8 cellular contexts compared by ENCODE assay signal in the genomic region with DNA sequence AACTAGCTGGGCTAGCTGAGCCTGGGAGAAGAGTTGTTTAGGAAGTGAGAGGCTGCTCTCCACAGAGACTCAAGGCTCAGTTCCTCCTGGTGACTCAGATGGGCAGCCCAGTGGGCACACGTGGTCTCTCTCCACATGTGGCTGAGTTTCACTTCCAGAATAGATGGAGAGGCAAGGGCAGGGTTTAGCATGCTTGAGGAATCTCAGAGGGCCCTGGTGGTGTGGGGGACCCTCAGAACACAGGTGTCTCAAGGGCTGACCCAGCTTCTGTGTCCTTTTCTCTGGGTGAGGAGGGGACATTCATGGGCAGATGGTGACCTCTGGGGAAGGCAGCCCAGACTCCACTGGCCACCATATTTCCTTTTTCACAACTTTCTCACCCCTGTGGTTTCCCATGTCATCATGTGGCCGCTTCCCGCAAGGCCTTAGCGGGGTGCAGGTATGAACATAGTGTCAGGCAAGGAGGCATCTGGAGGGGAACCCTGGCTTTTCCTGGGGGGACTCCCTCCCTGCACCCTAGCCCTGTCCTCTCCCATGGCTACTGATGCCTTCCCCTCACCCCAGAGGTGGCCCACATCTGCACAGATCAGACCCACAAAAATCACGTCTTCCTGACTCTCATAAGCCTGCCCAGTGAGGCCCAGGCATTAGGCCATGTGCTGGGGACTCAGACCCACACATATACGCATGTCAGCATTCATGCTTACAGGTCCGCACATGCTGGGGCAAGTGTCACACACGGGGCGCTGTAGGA. TPM values are rescaled to one million over a fixed set of nuclear protein-coding genes. Genes with fewer than 3 reads are reported as not detected.
DNase-seq lines count a peak whose midpoint lies in the region; ATAC-seq and TF ChIP-seq lines count a peak whose summit lies in the region.

No MANE protein-coding gene starts in this region.

- no peaks in the 10 kb centered on the region for H3K27me3 Mint-ChIP-seq in Caco-2 (ENCODE audit: insufficient read depth, unreplicated experiment)

- H3K36me3 ChIP-seq in Caco-2 (ENCODE audit: control insufficient read depth, insufficient read depth, low read length): peaks cover 2% of the 10 kb centered on the region; the same call in 1 of the 2 replicates

- ATAC-seq in GM21390 (IDR thresholded peaks at IDR 0.05; ENCODE audit: unreplicated experiment): peak; percentile 48

- intact Hi-C loops in Caco-2 (cut with micrococcal nuclease; ENCODE audit: unreplicated experiment): no loop called here

- 0 out of 2 replicates have a peak, but pooled peaks cover 6% of the 10 kb centered on the region for H3K4me1 ChIP-seq in Caco-2

- H3K4me3 ChIP-seq in Caco-2 (ENCODE audit: low read depth, low read length): no peak overlapping the region

- H3K27me3 ChIP-seq in Caco-2 (replicated peaks; ENCODE audit: control insufficient read depth, insufficient read depth, low read length): no peaks in the 10 kb centered on the region

- peaks cover 12% of the 10 kb centered on the region for H3K36me3 Mint-ChIP-seq in Caco-2 (ENCODE audit: insufficient read depth, unreplicated experiment)

- H3K27ac Mint-ChIP-seq in Caco-2 (ENCODE audit: unreplicated experiment): no peak overlapping the region

- POLR2A ChIA-PET in Caco-2 (lab: Charles Lee): no interaction called here

- in situ Hi-C loops in KBM-7 (cut with MboI; ENCODE audit: low pct_unique_long_range_greater_than_20kb, low sequenced_read_pairs): no loop called here

- no peaks in the 10 kb centered on the region for H3K9me3 Mint-ChIP-seq in Caco-2 (ENCODE audit: unreplicated experiment)

- H3K9me3 ChIP-seq in Caco-2: no peaks in the 10 kb centered on the region

- BruUV-seq in Caco-2 (replicated peaks; lab: Mats Ljungman, UMichigan): no TSS peak

- peak; percentile 61 for DNase-seq in Daoy (ENCODE audit: low read depth)
- peak; percentile 49 for DNase-seq in KBM-7
- peak; percentile 67 for DNase-seq in dermis blood vessel endothelial cell
- DNase-seq in substantia nigra (lab: John Stamatoyannopoulos, UW): peak in 26 of 49 donors; percentile 12 to 74 (median 35)
- no peak for DNase-seq in NCI-H1436 treated with DMSO at 0.1 percent for 48 hours (lab: John Stamatoyannopoulos, UW)
- no peak for DNase-seq in NCI-H1694 (lab: John Stamatoyannopoulos, UW)
- DNase-seq in Caco-2: no peak

- peak overlapping the region; percentile 12 for H3K27ac ChIP-seq in substantia nigra (ENCODE audit: low read depth, low read length, poor library complexity, severe bottlenecking)

- no peak overlapping the region for H3K4me3 Mint-ChIP-seq in Caco-2 (ENCODE audit: unreplicated experiment)

- CTCF ChIA-PET in Caco-2 (lab: Charles Lee): no interaction called here

- no peak for TF ChIP-seq CTCF in Caco-2 (IDR thresholded peaks at IDR 0.05; ENCODE audit: insufficient read depth in 1 of 2, low read depth in 1 of 2, low read length in 1 of 2, severe bottlenecking in 1 of 2, unreplicated experiment in 1 of 2)

- H3K4me1 Mint-ChIP-seq in Caco-2 (ENCODE audit: low read depth, unreplicated experiment): peaks cover 15% of the 10 kb centered on the region

RNA-seq across cellular contexts. Expression of a gene that starts 3.3 kb away (rescaled TPM):
- 63.0 and 84.5 TPM in 2 replicates for total RNA-seq in Daoy (2014; rRNA removed; shearing (Covaris generic))
- 543 and 963 TPM in 2 replicates for total RNA-seq in dermis blood vessel endothelial cell
- 167 and 176 TPM in 2 replicates for total RNA-seq in Caco-2 (2022)

RNA-seq across cellular contexts. Expression of a gene that starts 15.2 kb away (rescaled TPM):
- 3.0 and 3.4 TPM in 2 replicates for total RNA-seq in Daoy (2014; rRNA removed; shearing (Covaris generic))
- 7.0 and 9.7 TPM in 2 replicates for total RNA-seq in dermis blood vessel endothelial cell
- total RNA-seq in Caco-2 (2022): 3.0 and 3.6 TPM in 2 replicates

RNA-seq across cellular contexts. Expression of a gene that starts 23.8 kb away (rescaled TPM):
- 65.6 and 89.0 TPM in 2 replicates for total RNA-seq in Daoy (2014; rRNA removed; shearing (Covaris generic))
- total RNA-seq in dermis blood vessel endothelial cell (88.8 and 120 TPM in 2 replicates), Caco-2 (2022) (155 and 172 TPM in 2 replicates)

RNA-seq across cellular contexts. Expression of a gene that starts 40.0 kb away (rescaled TPM):
- 0.69 TPM in 1 of 2 replicates, not detected in the other for total RNA-seq in Daoy (2014; rRNA removed; shearing (Covaris generic))
- total RNA-seq in dermis blood vessel endothelial cell (under 0.01 TPM in 1 of 2 replicates, not detected in the other), Caco-2 (2022) (0.34 and 0.53 TPM in 2 replicates)

RNA-seq across cellular contexts. Expression of a gene that starts 41.0 kb away (rescaled TPM):
- total RNA-seq in Daoy (2014; rRNA removed; shearing (Covaris generic)): 0.46 TPM in 1 of 2 replicates, not detected in the other
- total RNA-seq in dermis blood vessel endothelial cell (0.19 and 1.0 TPM in 2 replicates), Caco-2 (2022) (5.9 and 6.9 TPM in 2 replicates)

Comparison
In these comparisons a context has a peak if more than half of its experiments do, and no peak if none do; other contexts are left out.
1. DNase-seq: peak in Daoy (single experiment), KBM-7 (single experiment), dermis blood vessel endothelial cell (single experiment) and substantia nigra (26 of 49); none in NCI-H1436 treated with DMSO at 0.1 percent for 48 hours (single experiment), NCI-H1694 (single experiment) and Caco-2 (0 of 2).